Comparison of ENCODE assay signal across 8 cellular contexts in the genomic region with DNA sequence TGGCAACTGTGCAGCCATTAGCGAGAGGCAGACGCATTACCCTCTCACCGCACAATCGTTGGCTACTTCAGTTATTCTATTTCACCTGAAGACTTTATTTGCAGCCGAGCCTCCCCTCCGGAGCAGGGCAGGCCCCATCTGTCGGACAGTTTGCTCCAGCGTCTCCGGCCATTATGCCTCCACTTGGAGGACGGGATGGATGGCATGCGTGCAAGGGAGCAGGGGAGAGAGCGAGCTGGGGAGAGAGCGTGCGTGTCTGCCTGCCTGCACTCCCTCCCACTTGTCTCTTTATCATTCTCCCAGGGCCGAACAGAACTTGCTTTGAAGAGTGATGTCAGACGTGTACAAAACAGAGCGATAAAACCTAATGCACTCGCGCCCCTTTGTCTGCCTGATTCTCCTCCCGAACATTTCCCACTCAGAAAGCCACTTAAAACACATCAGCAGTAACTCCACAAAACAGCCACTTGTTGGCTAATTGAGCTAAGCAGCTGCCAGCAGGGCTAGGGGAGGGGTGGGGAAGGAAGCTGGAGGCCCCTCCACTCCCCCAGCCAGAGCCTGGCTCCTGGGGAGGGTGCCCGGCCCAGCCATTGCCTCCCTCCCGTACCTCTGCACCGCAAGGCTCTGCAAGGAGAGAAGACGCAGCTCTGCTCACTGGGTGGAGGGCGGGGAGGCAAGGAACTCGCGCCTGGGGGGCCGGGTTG. TPM values are rescaled to one million over a fixed set of nuclear protein-coding genes. Genes with fewer than 3 reads are reported as not detected.
DNase-seq lines count a peak whose midpoint lies in the region; ATAC-seq and TF ChIP-seq lines count a peak whose summit lies in the region.

No MANE protein-coding gene starts in this region.

- ATAC-seq in HG02938 (IDR thresholded peaks at IDR 0.05; ENCODE audit: unreplicated experiment): no peak
- no peak for ATAC-seq in GM18867 (IDR thresholded peaks at IDR 0.05; ENCODE audit: unreplicated experiment)
- ATAC-seq in natural killer cell: no peak

- peak overlapping the region in 1 of 3 experiments; percentile 49 for H3K27ac Mint-ChIP-seq in nephron
- H3K27ac Mint-ChIP-seq in natural killer cell: no peak overlapping the region

- H3K36me3 Mint-ChIP-seq in nephron (ENCODE audit: low read depth): no peaks in the 10 kb centered on the region
- no peaks in the 10 kb centered on the region for H3K36me3 Mint-ChIP-seq in natural killer cell

- H3K4me1 Mint-ChIP-seq in nephron (peaks cover 37% of the 10 kb centered on the region), natural killer cell (peaks cover 0 to 5% of the 10 kb centered on the region in 2 donors)

- no peak for TF ChIP-seq CTCF in epithelial cell of esophagus (IDR thresholded peaks at IDR 0.05; ENCODE audit: insufficient read depth, low read depth, low read length, missing control alignments)
- no peak for TF ChIP-seq CTCF in nephron (IDR thresholded peaks at IDR 0.05; ENCODE audit: unreplicated experiment in 3 of 3)
- no peak for TF ChIP-seq CTCF in natural killer cell (IDR thresholded peaks at IDR 0.05)

- DNase-seq in EL (peak; percentile 41), NCI-H2227 treated with DMSO at 0.1 percent for 48 hours (lab: John Stamatoyannopoulos, UW) (peak; percentile 91), epithelial cell of esophagus (ENCODE audit: low read depth) (peak; percentile 46), natural killer cell (no peak), HuH-7.5 (ENCODE audit: low spot score) (no peak)

- intact Hi-C loops in natural killer cell (cut with micrococcal nuclease): no loop called here

- H3K9me3 Mint-ChIP-seq in nephron (no peaks in the 10 kb centered on the region), natural killer cell (no peaks in the 10 kb centered on the region)

- H3K27me3 Mint-ChIP-seq in nephron (ENCODE audit: low read depth) (peaks cover 82% of the 10 kb centered on the region), natural killer cell (ENCODE audit: low read depth in 2 of 2) (peaks cover 48 to 54% of the 10 kb centered on the region in 2 donors)

- H3K4me3 Mint-ChIP-seq in nephron (peak overlapping the region; percentile 62 to 70 (median 68)), natural killer cell (no peak overlapping the region)

- no peak overlapping the region for H3K4me3 ChIP-seq in epithelial cell of esophagus (ENCODE audit: low read length)

RNA-seq across cellular contexts. Expression of a gene that starts 43.4 kb away (rescaled TPM):
- 10 to 100 TPM; 40.8 to 45.2 (median 41.3) TPM for total RNA-seq in natural killer cell

Comparison
In these comparisons a context has a peak if more than half of its experiments do, and no peak if none do; other contexts are left out.
1. DNase-seq: peak in EL (single experiment), NCI-H2227 treated with DMSO at 0.1 percent for 48 hours (single experiment) and epithelial cell of esophagus (single experiment); none in natural killer cell (single experiment) and HuH-7.5 (single experiment).